ENCODE assay signal across 9 cellular contexts in the genomic region with DNA sequence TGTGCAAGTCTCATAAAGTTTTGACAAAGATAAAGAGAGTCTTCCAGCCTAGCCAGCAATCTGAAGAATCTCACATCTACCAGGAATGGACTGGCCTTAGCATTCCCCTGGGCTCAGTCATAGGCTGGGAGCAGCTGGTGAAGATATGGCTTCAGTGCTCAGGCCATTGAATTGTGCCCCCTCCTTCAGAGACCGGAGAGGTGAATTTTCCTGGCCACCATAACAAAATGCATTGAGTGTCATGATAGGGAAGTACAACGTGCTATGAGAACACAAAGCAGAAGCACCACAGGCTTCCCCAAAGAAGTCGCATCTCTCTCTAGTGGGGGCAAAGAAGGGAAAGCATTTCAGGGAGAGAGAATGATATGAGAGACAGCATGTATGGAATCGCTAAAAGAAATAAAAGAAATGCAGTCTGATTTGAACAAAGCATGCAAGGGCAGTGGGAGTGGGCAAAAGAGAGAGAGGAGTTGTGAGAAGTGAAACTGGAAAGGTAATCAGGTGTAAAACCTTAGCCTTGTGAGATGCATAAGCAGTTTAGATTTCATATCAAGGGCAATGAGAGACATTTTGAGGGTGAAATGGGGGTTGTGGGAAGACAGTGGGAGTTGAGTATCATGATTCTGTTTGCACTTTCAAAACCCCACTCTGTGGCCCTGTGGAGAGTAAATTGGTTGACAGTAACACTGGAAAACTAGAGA. TPM values are rescaled to one million over a fixed set of nuclear protein-coding genes. Genes with fewer than 3 reads are reported as not detected.
DNase-seq lines count a peak whose midpoint lies in the region; ATAC-seq and TF ChIP-seq lines count a peak whose summit lies in the region.
"Had no signal": no experiment of that assay in that cellular context is flagged by ENCODE, and none has a peak within 500 bp of the region (broad histone marks: within the 10 kb centered on the region; RNA-seq: fewer than 3 reads in every experiment).

No MANE protein-coding gene starts in this region.

- no peak for TF ChIP-seq POLR2A in GM18505 (IDR thresholded peaks at IDR 0.05; ENCODE audit: borderline replicate concordance, extremely low read depth, insufficient read depth, insufficient read length)
- TF ChIP-seq POLR2A in adrenal gland (IDR thresholded peaks at IDR 0.05): no peak

- no peak overlapping the region for H3K4me3 Mint-ChIP-seq in activated naive CD4-positive, alpha-beta T cell treated with anti-CD3 and anti-CD28 coated beads for 36 hours

- 42 to 80% (median 60%) methylated on average over 4 of the region's 4 CpGs for WGBS in adrenal gland, 4 donors

- no peaks in the 10 kb centered on the region for H3K4me1 Mint-ChIP-seq in activated naive CD4-positive, alpha-beta T cell treated with anti-CD3 and anti-CD28 coated beads for 36 hours (ENCODE audit: low read depth)

- H3K4me1 ChIP-seq in adrenal gland (replicated peaks in 1 of 2): no peaks in the 10 kb centered on the region

- intact Hi-C loops in adrenal gland (cut with DNase I): no loop called here
- intact Hi-C loops in activated naive CD4-positive, alpha-beta T cell treated with anti-CD3 and anti-CD28 coated beads for 36 hours (cut with micrococcal nuclease): no loop called here

- peak; percentile 54 for DNase-seq in medulla oblongata (ENCODE audit: extremely low spot score)
- no peak for DNase-seq in NCI-H748 treated with DMSO at 0.1 percent for 48 hours (lab: John Stamatoyannopoulos, UW)
- no peak for DNase-seq in adrenal gland
- no peak for DNase-seq in NCI-H2227 (lab: John Stamatoyannopoulos, UW; ENCODE audit: unreplicated experiment)
- no peak for DNase-seq in activated naive CD4-positive, alpha-beta T cell treated with anti-CD3 and anti-CD28 coated beads for 36 hours

- no peak for TF ChIP-seq CTCF in adrenal gland (IDR thresholded peaks at IDR 0.05)

- H3K4me3 ChIP-seq in adrenal gland: no peak overlapping the region

- H3K36me3 Mint-ChIP-seq in activated naive CD4-positive, alpha-beta T cell treated with anti-CD3 and anti-CD28 coated beads for 36 hours (ENCODE audit: low read depth): no peaks in the 10 kb centered on the region

- no peaks in the 10 kb centered on the region for H3K9me3 ChIP-seq in adrenal gland (replicated peaks in 1 of 3)

- H3K27me3 ChIP-seq in adrenal gland: no peaks in the 10 kb centered on the region

- no peaks in the 10 kb centered on the region for H3K9me3 Mint-ChIP-seq in activated naive CD4-positive, alpha-beta T cell treated with anti-CD3 and anti-CD28 coated beads for 36 hours

- H3K36me3 ChIP-seq in adrenal gland (replicated peaks in 1 of 2): no peaks in the 10 kb centered on the region

- H3K27me3 Mint-ChIP-seq in activated naive CD4-positive, alpha-beta T cell treated with anti-CD3 and anti-CD28 coated beads for 36 hours (ENCODE audit: low read depth): peaks cover 13% of the 10 kb centered on the region

- no peak overlapping the region for H3K27ac ChIP-seq in adrenal gland

- H3K27ac Mint-ChIP-seq in activated naive CD4-positive, alpha-beta T cell treated with anti-CD3 and anti-CD28 coated beads for 36 hours: no peak overlapping the region

- CTCF ChIA-PET in activated naive CD4-positive, alpha-beta T cell treated with anti-CD3 and anti-CD28 coated beads for 36 hours (lab: Charles Lee): no interaction called here

- ATAC-seq in GM18505 (IDR thresholded peaks at IDR 0.05; ENCODE audit: unreplicated experiment) (peak; percentile 95), GM21529 (IDR thresholded peaks at IDR 0.05; ENCODE audit: unreplicated experiment) (peak; percentile 90), HG03442 (IDR thresholded peaks at IDR 0.05; ENCODE audit: unreplicated experiment) (peak; percentile 91)

RNA-seq across cellular contexts. Expression of a gene that starts 57.1 kb away (rescaled TPM):
- total RNA-seq in adrenal gland: not detected
- under 1 TPM in 1 of 3 donors, not detected in 2; 0.03 TPM for polyA plus RNA-seq in adrenal gland
- not detected for total RNA-seq in activated naive CD4-positive, alpha-beta T cell treated with anti-CD3 and anti-CD28 coated beads for 36 hours
- total RNA-seq: activated CD8-positive, alpha-beta memory T cell treated with anti-CD3 and anti-CD28 coated beads for 36 hours had no signal
